In the genomic region with DNA sequence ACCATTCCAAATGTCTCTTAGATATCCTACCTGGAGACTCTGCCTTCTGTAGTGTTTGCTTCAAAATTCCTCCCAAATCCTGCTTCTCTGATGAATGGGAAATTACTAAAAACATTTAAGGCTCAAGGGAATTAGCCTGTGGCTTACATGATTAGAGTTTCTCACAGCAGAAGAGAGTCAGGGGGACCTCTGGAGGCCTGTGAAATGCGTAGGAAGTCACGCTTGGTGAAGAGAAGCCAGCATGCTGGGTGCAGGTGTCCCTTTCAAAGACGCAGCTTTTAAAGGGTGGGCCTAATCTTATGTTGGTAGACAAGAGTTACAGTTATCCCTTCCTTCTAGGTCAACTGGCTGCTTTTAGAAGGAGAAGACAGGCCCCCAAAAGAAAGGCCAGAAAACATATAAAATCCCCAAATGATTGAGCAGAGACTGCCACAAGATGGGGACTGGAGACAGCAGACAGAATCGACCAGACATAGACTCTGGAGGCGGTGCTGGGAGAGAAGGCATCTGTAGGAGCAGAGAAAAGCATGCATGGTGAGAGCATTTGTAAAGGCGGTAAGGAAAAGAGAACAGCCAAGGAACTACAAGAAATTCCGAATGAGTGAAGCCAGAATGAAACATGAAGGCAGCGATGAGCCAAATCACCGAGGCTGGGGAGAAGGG, we compare ENCODE assay signal across 10 cellular contexts. TPM values are rescaled to one million over a fixed set of nuclear protein-coding genes. Genes with fewer than 3 reads are reported as not detected.
DNase-seq lines count a peak whose midpoint lies in the region; ATAC-seq and TF ChIP-seq lines count a peak whose summit lies in the region.
"Had no signal": no experiment of that assay in that cellular context is flagged by ENCODE, and none has a peak within 500 bp of the region (broad histone marks: within the 10 kb centered on the region; RNA-seq: fewer than 3 reads in every experiment).

No MANE protein-coding gene starts in this region.

- H3K14ac ChIP-seq in neuronal stem cell (ENCODE audit: low read length), result no peak overlapping the region

- no peak overlapping the region for H3K27ac ChIP-seq in CD4-positive, alpha-beta memory T cell (ENCODE audit: low read depth, low read length)
- H3K27ac ChIP-seq in neuronal stem cell (replicated peaks; ENCODE audit: low read length), result no peak overlapping the region

- H2BK15ac ChIP-seq in neuronal stem cell (ENCODE audit: low read length), result no peak overlapping the region

- H3K4me2 ChIP-seq in neuronal stem cell (ENCODE audit: insufficient read depth, low read length, poor library complexity, severe bottlenecking), result no peak overlapping the region

- H3K23ac ChIP-seq in neuronal stem cell (ENCODE audit: low read depth, low read length, poor library complexity), result no peak overlapping the region

- H2AK5ac ChIP-seq in neuronal stem cell (ENCODE audit: low read depth, low read length), result no peak overlapping the region

- no peak overlapping the region for H2BK5ac ChIP-seq in neuronal stem cell (ENCODE audit: low read length)

- no peak overlapping the region for H3K4me3 Mint-ChIP-seq in CD4-positive, alpha-beta memory T cell

- no peaks in the 10 kb centered on the region for H3K79me1 ChIP-seq in neuronal stem cell (ENCODE audit: low read depth, low read length)

- TF ChIP-seq POLR2A in lower leg skin (IDR thresholded peaks at IDR 0.05), result no peak

- H2AFZ ChIP-seq in neuronal stem cell (ENCODE audit: low read length), result no peak overlapping the region

- no peak overlapping the region for H2BK120ac ChIP-seq in neuronal stem cell (ENCODE audit: low read depth, low read length)

- no CpG with 5 or more reads among the region's 9 CpGs for WGBS in neuronal stem cell (ENCODE audit: extremely low coverage in 2 of 2, insufficient read length in 2 of 2, insufficient replicate concordance in 1 of 2), 2 donors
- WGBS in lower leg skin, 2 donors, result 69 to 79% methylated on average over 9 of the region's 9 CpGs

- no peak overlapping the region for H3K4me3 ChIP-seq in CD4-positive, alpha-beta memory T cell (ENCODE audit: low read length in 2 of 2)
- H3K4me3 ChIP-seq in fibroblast of mammary gland (ENCODE audit: control insufficient read depth, low read depth, low read length) (no peak overlapping the region), neuronal stem cell (ENCODE audit: low read length in 2 of 2) (no peak overlapping the region), lower leg skin (ENCODE audit: low read depth, poor library complexity, severe bottlenecking) (no peak overlapping the region)

- peak overlapping the region; percentile 4 to 72 (median 44) for H3K27ac Mint-ChIP-seq in CD4-positive, alpha-beta memory T cell

- no peaks in the 10 kb centered on the region for H3K27me3 Mint-ChIP-seq in CD4-positive, alpha-beta memory T cell

- no peak overlapping the region for H4K91ac ChIP-seq in neuronal stem cell (ENCODE audit: low read depth, low read length, poor library complexity)

- no peaks in the 10 kb centered on the region for H3K9me3 ChIP-seq in CD4-positive, alpha-beta memory T cell (ENCODE audit: control insufficient read depth in 1 of 2, low read length in 2 of 2)
- no peaks in the 10 kb centered on the region for H3K9me3 ChIP-seq in neuronal stem cell (replicated peaks in 1 of 2; ENCODE audit: control insufficient read depth in 2 of 2, insufficient read depth in 1 of 2, low read depth in 1 of 2, low read length in 2 of 2)

- peaks cover 43 to 76% of the 10 kb centered on the region in 2 donors for H3K36me3 Mint-ChIP-seq in CD4-positive, alpha-beta memory T cell

- no peaks in the 10 kb centered on the region for H3K27me3 ChIP-seq in CD4-positive, alpha-beta memory T cell (ENCODE audit: insufficient read depth, low read length)
- no peaks in the 10 kb centered on the region for H3K27me3 ChIP-seq in neuronal stem cell (ENCODE audit: control insufficient read depth in 3 of 3, insufficient read depth in 3 of 3, low read depth in 1 of 3, low read length in 3 of 3)

- H2BK12ac ChIP-seq in neuronal stem cell (ENCODE audit: low read length), result no peak overlapping the region

- no peaks in the 10 kb centered on the region for H3K9me3 Mint-ChIP-seq in CD4-positive, alpha-beta memory T cell

- ATAC-seq in GM19035 (IDR thresholded peaks at IDR 0.05; ENCODE audit: unreplicated experiment), result peak; percentile 57
- peak; percentile 45 for ATAC-seq in HG03108 (IDR thresholded peaks at IDR 0.05; ENCODE audit: unreplicated experiment)

- POLR2A ChIA-PET in CD4-positive, alpha-beta memory T cell (lab: Charles Lee; ENCODE audit: partially characterized antibody), result interaction anchor here (0.7 to 1.6 kb wide), 3 partner anchors 13 to 42 kb away, joined by 3 to 5 read pairs (median 5); a partner anchor contains a TSS

- no peak overlapping the region for H3K4ac ChIP-seq in neuronal stem cell (ENCODE audit: low read length)

- peaks cover 24 to 63% (median 36%) of the 10 kb centered on the region in 4 donors for H3K4me1 Mint-ChIP-seq in CD4-positive, alpha-beta memory T cell

- intact Hi-C loops in CD4-positive, alpha-beta memory T cell (cut with micrococcal nuclease), result no loop called here
- intact Hi-C loops in lower leg skin (cut with DNase I; ENCODE audit: low total_unique reads), result no loop called here

- H3K18ac ChIP-seq in neuronal stem cell (ENCODE audit: low read length), result no peak overlapping the region

- H3K36me3 ChIP-seq in CD4-positive, alpha-beta memory T cell (ENCODE audit: insufficient read depth, low read length), result peaks cover 36% of the 10 kb centered on the region
- H3K36me3 ChIP-seq in neuronal stem cell (replicated peaks in 1 of 2; ENCODE audit: control insufficient read depth in 2 of 2, insufficient read depth in 2 of 2, low read length in 2 of 2), result peaks cover 0 to under 1% of the 10 kb centered on the region in 2 donors

- CTCF ChIA-PET in CD4-positive, alpha-beta memory T cell (lab: Charles Lee; ENCODE audit: partially characterized antibody), result interaction anchor here (1.3 kb wide), 1 partner anchor 101 kb away, joined by 3 read pairs; no protein-coding TSS in a partner anchor

- no peak for TF ChIP-seq CTCF in fibroblast of mammary gland (conservative IDR thresholded peaks at IDR 0.05; ENCODE audit: control insufficient read depth, insufficient read depth, low read depth, low read length)
- TF ChIP-seq CTCF in lower leg skin (IDR thresholded peaks at IDR 0.05), result no peak

- DNase-seq in CD4-positive, alpha-beta memory T cell, result no peak
- DNase-seq in fibroblast of mammary gland (ENCODE audit: low read depth) (peak; percentile 40), NCI-H82 treated with DMSO at 0.1 percent for 48 hours (lab: John Stamatoyannopoulos, UW; ENCODE audit: unreplicated experiment) (no peak), COR-L47 (lab: John Stamatoyannopoulos, UW) (no peak), neuronal stem cell (ENCODE audit: low spot score) (no peak), lower leg skin (ENCODE audit: low spot score in 2 of 2) (no peak)
- DNase-seq: kidney glomerular epithelial cell; stimulated activated CD4-positive, alpha-beta T cell treated with anti-CD3 and anti-CD28 coated beads, Interleukin-2, amount 100 ng/mL, for 24 hours had no signal

- H4K8ac ChIP-seq in neuronal stem cell (ENCODE audit: low read depth, low read length), result no peak overlapping the region

- H3K4me1 ChIP-seq in CD4-positive, alpha-beta memory T cell (ENCODE audit: insufficient read depth, low read length), result peaks cover under 1% of the 10 kb centered on the region
- peaks cover 0 to 2% of the 10 kb centered on the region in 2 donors for H3K4me1 ChIP-seq in neuronal stem cell (ENCODE audit: control insufficient read depth in 2 of 2, insufficient read depth in 1 of 2, low read depth in 1 of 2, low read length in 2 of 2)

- no peak overlapping the region for H3K9ac ChIP-seq in neuronal stem cell (ENCODE audit: low read depth, low read length, poor library complexity)

RNA-seq across cellular contexts. Expression of a gene that starts 42.3 kb away (rescaled TPM):
- total RNA-seq in CD4-positive, alpha-beta memory T cell, result 10 to 100 TPM; 54.1 to 56.0 TPM
- polyA plus RNA-seq in CD4-positive, alpha-beta memory T cell, result 10 to 100 TPM; 16.6 to 32.0 TPM
- 13.2 TPM for polyA plus RNA-seq in neuronal stem cell (2013, experiment 1 of 2)
- polyA plus RNA-seq in neuronal stem cell (2013, experiment 2 of 2), result 13.0 TPM
- 10 to 100 TPM; 40.9 to 59.6 (median 46.3) TPM for total RNA-seq in lower leg skin

RNA-seq across cellular contexts. Expression of a gene that starts 48.4 kb away (rescaled TPM):
- 10 to 100 TPM; 30.9 to 31.6 TPM for total RNA-seq in CD4-positive, alpha-beta memory T cell
- polyA plus RNA-seq in CD4-positive, alpha-beta memory T cell, result 10 to 100 TPM; 21.8 to 33.0 TPM
- polyA plus RNA-seq in neuronal stem cell (2013, experiment 1 of 2), result 14.0 TPM
- polyA plus RNA-seq in neuronal stem cell (2013, experiment 2 of 2), result 14.7 TPM
- total RNA-seq in lower leg skin, result 10 to 100 TPM; 14.7 to 17.5 (median 15.7) TPM
